In genomic region chr13:28268800-28269223, GRCh38 we compare ENCODE assay signal across 11 cellular contexts.
DNase-seq lines count a peak whose midpoint lies in the region; ATAC-seq and TF ChIP-seq lines count a peak whose summit lies in the region.
"Had no signal": no experiment of that assay in that cellular context is flagged by ENCODE, and none has a peak within 500 bp of the region (broad histone marks: within the 10 kb centered on the region; RNA-seq: fewer than 3 reads in every experiment).

No MANE protein-coding gene starts in this region.

- ATAC-seq in GM18907 (IDR thresholded peaks at IDR 0.05; ENCODE audit: unreplicated experiment): peak; percentile 98
- ATAC-seq in HG02623 (IDR thresholded peaks at IDR 0.05; ENCODE audit: unreplicated experiment): peak; percentile 97
- ATAC-seq in omental fat pad (ENCODE audit: low FRiP score): no peak
- no peak for ATAC-seq in Right ventricle myocardium superior (ENCODE audit: poor library complexity)

- TF ChIP-seq CTCF in omental fat pad (IDR thresholded peaks at IDR 0.05): no peak

- peaks cover 20% of the 10 kb centered on the region for H3K79me2 ChIP-seq in Karpas-422 (ENCODE audit: low read length)

- no peaks in the 10 kb centered on the region for H3K9me3 ChIP-seq in Karpas-422 (ENCODE audit: low read length)
- H3K9me3 ChIP-seq in HAP-1: no peaks in the 10 kb centered on the region
- H3K9me3 ChIP-seq: thoracic aorta had no signal

- no peak overlapping the region for H2AFZ ChIP-seq in Karpas-422 (ENCODE audit: low read length)

- H3K9me2 ChIP-seq in Karpas-422 (replicated peaks; ENCODE audit: insufficient read depth, low read length): no peaks in the 10 kb centered on the region

- H4K20me1 ChIP-seq in Karpas-422 (ENCODE audit: insufficient read depth, low read depth, low read length): no peaks in the 10 kb centered on the region

- H3K9ac ChIP-seq in Karpas-422 (ENCODE audit: low read length): no peak overlapping the region

- DNase-seq in Karpas-422 (no peak), myocyte (ENCODE audit: low read depth) (peak; percentile 9), amniotic stem cell (lab: John Stamatoyannopoulos, UW) (no peak), omental fat pad (ENCODE audit: low spot score) (no peak), Right ventricle myocardium superior (no peak), HAP-1 (ENCODE audit: low spot score in 2 of 2) (no peak)
- DNase-seq: occipital lobe had no signal

- H3K27ac ChIP-seq in Karpas-422 (ENCODE audit: low read length): peak overlapping the region; percentile 56; the same call in 1 of the 2 replicates
- H3K27ac ChIP-seq: epithelial cell of prostate, thoracic aorta had no signal

- in situ Hi-C loops in HAP-1 (cut with MboI; ENCODE audit: low sequenced_read_pairs): no loop called here

- H3K4me1 ChIP-seq in Karpas-422 (ENCODE audit: low read length) (peaks cover 21% of the 10 kb centered on the region), HAP-1 (no peaks in the 10 kb centered on the region)

- no peak overlapping the region for H3K4me2 ChIP-seq in Karpas-422 (ENCODE audit: low read depth, low read length, poor library complexity, severe bottlenecking)

- no peaks in the 10 kb centered on the region for H3K27me3 ChIP-seq in Karpas-422 (ENCODE audit: low read length)
- no peaks in the 10 kb centered on the region for H3K27me3 ChIP-seq in HAP-1 (ENCODE audit: low read depth)

- intact Hi-C loops in Right ventricle myocardium superior (cut with DNase I): no loop called here

- peaks cover 38% of the 10 kb centered on the region for H3K36me3 ChIP-seq in Karpas-422 (ENCODE audit: insufficient read depth, low read length)
- peaks cover 8% of the 10 kb centered on the region; the same call in 1 of the 2 replicates for H3K36me3 ChIP-seq in HAP-1 (replicated peaks)

- H3K4me3 ChIP-seq in Karpas-422 (ENCODE audit: low read length): no peak overlapping the region
- H3K4me3 ChIP-seq in HAP-1: no peak overlapping the region
- H3K4me3 ChIP-seq: thoracic aorta had no signal

Comparison
In these comparisons a context has a peak if more than half of its experiments do, and no peak if none do; other contexts are left out.
1. ATAC-seq: peak in GM18907 (single experiment) and HG02623 (single experiment); none in omental fat pad (single experiment) and Right ventricle myocardium superior (single experiment).